8 cellular contexts compared by ENCODE assay signal in genomic region chr2:199704358-199705238, GRCh38.
DNase-seq lines count a peak whose midpoint lies in the region; ATAC-seq and TF ChIP-seq lines count a peak whose summit lies in the region.

No MANE protein-coding gene starts in this region.

- peaks cover 0 to 14% (median 0%) of the 10 kb centered on the region in 12 donors for H3K9me3 ChIP-seq in heart left ventricle
- H3K9me3 ChIP-seq in right atrium auricular region, result peaks cover 0 to 15% of the 10 kb centered on the region in 2 donors
- H3K9me3 ChIP-seq in OCI-LY3 (ENCODE audit: insufficient read depth, low read length), result peaks cover 5% of the 10 kb centered on the region
- peaks cover 13% of the 10 kb centered on the region for H3K9me3 ChIP-seq in mucosa of descending colon

- no peak overlapping the region for H3K4me2 ChIP-seq in OCI-LY3 (ENCODE audit: low read length)

- no peaks in the 10 kb centered on the region for H4K20me1 ChIP-seq in OCI-LY3 (ENCODE audit: insufficient read depth, low read length)

- 50 to 78% (median 59%) methylated on average over 1 of the region's 1 CpG for WGBS in heart left ventricle, 4 donors

- peak; percentile 9 to 46 (median 38) for TF ChIP-seq CTCF in heart left ventricle (IDR thresholded peaks at IDR 0.05)
- TF ChIP-seq CTCF in right atrium auricular region (IDR thresholded peaks at IDR 0.05), result peak in 1 of 2 donors; percentile 54
- TF ChIP-seq CTCF in OCI-LY3 (IDR thresholded peaks at IDR 0.05; ENCODE audit: low read depth, low read length), result peak; percentile 84
- TF ChIP-seq CTCF in mucosa of descending colon (IDR thresholded peaks at IDR 0.05), result peak; percentile 61

- no peak for TF ChIP-seq POLR2A in heart left ventricle (IDR thresholded peaks at IDR 0.05)

- H3K4me1 ChIP-seq in heart left ventricle (no peaks in the 10 kb centered on the region), right atrium auricular region (no peaks in the 10 kb centered on the region), OCI-LY3 (ENCODE audit: low read length) (peaks cover 10% of the 10 kb centered on the region), mucosa of descending colon (ENCODE audit: low read depth) (no peaks in the 10 kb centered on the region)

- H2AFZ ChIP-seq in OCI-LY3 (ENCODE audit: low read depth, low read length), result no peak overlapping the region

- H3K36me3 ChIP-seq in heart left ventricle (no peaks in the 10 kb centered on the region), right atrium auricular region (no peaks in the 10 kb centered on the region), OCI-LY3 (replicated peaks; ENCODE audit: low read depth, low read length) (no peaks in the 10 kb centered on the region), mucosa of descending colon (ENCODE audit: low read depth) (no peaks in the 10 kb centered on the region)

- DNase-seq in heart left ventricle, result no peak
- DNase-seq in right atrium auricular region (ENCODE audit: low spot score), result no peak
- peak; percentile 6 for DNase-seq in dermis blood vessel endothelial cell
- DNase-seq in mucosa of descending colon, result peak in 1 of 3 donors; percentile 76
- no peak for DNase-seq in NK-92 (lab: John Stamatoyannopoulos, UW; ENCODE audit: unreplicated experiment)

- H3K27me3 ChIP-seq in heart left ventricle, result no peaks in the 10 kb centered on the region
- no peaks in the 10 kb centered on the region for H3K27me3 ChIP-seq in right atrium auricular region
- H3K27me3 ChIP-seq in OCI-LY3 (ENCODE audit: low read depth, low read length), result no peaks in the 10 kb centered on the region

- H3K9ac ChIP-seq in OCI-LY3 (ENCODE audit: low read length), result no peak overlapping the region

- H3K27ac ChIP-seq in heart left ventricle, result no peak overlapping the region
- no peak overlapping the region for H3K27ac ChIP-seq in right atrium auricular region
- no peak overlapping the region for H3K27ac ChIP-seq in OCI-LY3 (ENCODE audit: low read length)

- H3K4me3 ChIP-seq in heart left ventricle (no peak overlapping the region), right atrium auricular region (no peak overlapping the region), OCI-LY3 (ENCODE audit: low read length) (no peak overlapping the region), mucosa of descending colon (no peak overlapping the region)

- ATAC-seq in heart left ventricle, result no peak
- ATAC-seq in HG03378 (IDR thresholded peaks at IDR 0.05; ENCODE audit: unreplicated experiment), result peak; percentile 62
- peak; percentile 94 for ATAC-seq in mucosa of descending colon
- ATAC-seq in HG02588 (IDR thresholded peaks at IDR 0.05; ENCODE audit: unreplicated experiment), result no peak

- no peaks in the 10 kb centered on the region for H3K79me2 ChIP-seq in OCI-LY3 (ENCODE audit: low read length)

- intact Hi-C loops in heart left ventricle (cut with DNase I) (loop anchor here (5.0 to 10.0 kb wide), 4 partner anchors 150 to 170 kb away; partner anchors contain the start of gene FTCDNL1 (in 1 of the 10)), mucosa of descending colon (cut with DNase I, micrococcal nuclease) (no loop called here)

Comparison
In these comparisons a context has a peak if more than half of its experiments do, and no peak if none do; other contexts are left out.
1. ATAC-seq: peak in HG03378 (single experiment) and mucosa of descending colon (single experiment); none in heart left ventricle (0 of 4) and HG02588 (single experiment).
2. intact Hi-C loops: an anchor here in heart left ventricle (5.0 to 10.0 kb wide); none called in mucosa of descending colon.